In genomic region chr12:105672171-105672570, GRCh38 we compare ENCODE assay signal across 1 cellular context.
TF ChIP-seq lines count a peak whose summit lies in the region.

No MANE protein-coding gene starts in this region.

TF ChIP-seq in SK-N-SH, 30 proteins besides CTCF, POLR2A, EP300 and RAD21 (continued from another document):
- no peak for TF ChIP-seq PBX3 (IDR thresholded peaks at IDR 0.05)
